21 cellular contexts compared by ENCODE assay signal in the genomic region with DNA sequence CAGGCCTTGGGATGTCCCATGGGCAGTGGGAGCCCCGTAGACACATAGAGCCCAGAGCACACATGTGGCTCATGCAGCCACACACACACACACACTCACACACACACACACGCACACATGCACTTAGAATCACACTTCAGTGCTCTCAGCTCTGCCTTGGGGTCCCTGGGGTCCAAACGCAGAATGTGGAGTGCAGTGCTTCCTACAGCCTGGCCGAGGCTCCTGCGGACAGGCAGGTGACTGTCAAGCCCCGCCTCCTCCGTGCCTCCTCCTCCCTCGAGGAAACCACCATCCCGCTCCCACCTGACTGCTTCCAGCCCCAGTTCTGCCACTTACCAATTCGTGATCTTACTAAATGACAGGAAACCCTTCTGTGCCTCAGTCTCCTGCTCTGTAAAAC. TPM values are rescaled to one million over a fixed set of nuclear protein-coding genes. Genes with fewer than 3 reads are reported as not detected.
DNase-seq lines count a peak whose midpoint lies in the region; ATAC-seq, FAIRE-seq and TF ChIP-seq lines count a peak whose summit lies in the region.
"Had no signal": no experiment of that assay in that cellular context is flagged by ENCODE, and none has a peak within 500 bp of the region (broad histone marks: within the 10 kb centered on the region; RNA-seq: fewer than 3 reads in every experiment).

No MANE protein-coding gene starts in this region.

- no peak overlapping the region for H3K4me2 ChIP-seq in HepG2 (ENCODE audit: low read depth, low read length)

- peaks cover 21% of the 10 kb centered on the region for H3K27me3 Mint-ChIP-seq in activated naive CD4-positive, alpha-beta T cell treated with anti-CD3 and anti-CD28 coated beads, Interleukin-2, amount 10 ng/mL, durations not matched to agents 7 days and 5 days

- H3K36me3 ChIP-seq in HepG2 (replicated peaks in 1 of 2; ENCODE audit: control insufficient read depth in 1 of 2, insufficient read depth in 2 of 2, low read length in 2 of 2) = no peaks in the 10 kb centered on the region
- H3K36me3 ChIP-seq in thyroid gland = no peaks in the 10 kb centered on the region
- H3K36me3 ChIP-seq: SJSA1 had no signal

- H2AFZ ChIP-seq in HepG2 (ENCODE audit: low read length) = no peak overlapping the region

- TF ChIP-seq CTCF in HepG2 (CRISPR knock-in tag; IDR thresholded peaks at IDR 0.05) (no peak), thyroid gland (IDR thresholded peaks at IDR 0.05) (no peak)

- H3K9me3 Mint-ChIP-seq in activated naive CD4-positive, alpha-beta T cell treated with anti-CD3 and anti-CD28 coated beads, Interleukin-2, amount 10 ng/mL, durations not matched to agents 7 days and 5 days = no peaks in the 10 kb centered on the region
- no peaks in the 10 kb centered on the region for H3K9me3 Mint-ChIP-seq in activated naive CD4-positive, alpha-beta T cell treated with anti-CD3 and anti-CD28 coated beads, Interleukin-2, amount 50 U/mL, for 72 hours

- peaks cover 12% of the 10 kb centered on the region for H3K4me1 Mint-ChIP-seq in activated naive CD4-positive, alpha-beta T cell treated with anti-CD3 and anti-CD28 coated beads, Interleukin-2, amount 10 ng/mL, durations not matched to agents 7 days and 5 days

- H3K27me3 ChIP-seq in HepG2 (ENCODE audit: control insufficient read depth in 1 of 2, insufficient read depth in 2 of 2, low read length in 2 of 2) = no peaks in the 10 kb centered on the region; a peak in 3 of 5 replicates
- H3K27me3 ChIP-seq in thyroid gland = no peaks in the 10 kb centered on the region
- H3K27me3 ChIP-seq: SJSA1 had no signal

- CTCF ChIA-PET in activated naive CD4-positive, alpha-beta T cell treated with anti-CD3 and anti-CD28 coated beads, Interleukin-2, amount 10 ng/mL, durations not matched to agents 7 days and 5 days (lab: Charles Lee) = no interaction called here
- CTCF ChIA-PET in HepG2 (lab: Yijun Ruan, JAX; ENCODE audit: low intra/inter-chr PET ratio, low total read pairs) = no interaction called here

- H3K4me3 Mint-ChIP-seq in activated naive CD4-positive, alpha-beta T cell treated with anti-CD3 and anti-CD28 coated beads, Interleukin-2, amount 10 ng/mL, durations not matched to agents 7 days and 5 days = no peak overlapping the region

- no peak overlapping the region for H3K9ac ChIP-seq in HepG2 (ENCODE audit: insufficient read depth, low read depth, low read length)

- TF ChIP-seq POLR2A in HepG2 (IDR thresholded peaks at IDR 0.05; ENCODE audit: insufficient read depth in 1 of 2, low read depth in 2 of 2, low read length in 2 of 2) (no peak), thyroid gland (IDR thresholded peaks at IDR 0.05) (no peak)

- peak overlapping the region; percentile 13 for H3K27ac Mint-ChIP-seq in activated naive CD4-positive, alpha-beta T cell treated with anti-CD3 and anti-CD28 coated beads, Interleukin-2, amount 10 ng/mL, durations not matched to agents 7 days and 5 days
- no peak overlapping the region for H3K27ac Mint-ChIP-seq in activated naive CD4-positive, alpha-beta T cell treated with anti-CD3 and anti-CD28 coated beads, Interleukin-2, amount 50 U/mL, for 72 hours

- TF ChIP-seq RAD21 in HepG2 (CRISPR knock-in tag; IDR thresholded peaks at IDR 0.05) = no peak

- H3K4me3 ChIP-seq in HepG2 (replicated peaks in 1 of 3; ENCODE audit: insufficient read depth in 1 of 3, low read depth in 2 of 3, low read length in 3 of 3) (no peak overlapping the region), thyroid gland (replicated peaks in 1 of 3) (no peak overlapping the region)
- H3K4me3 ChIP-seq: GM12878, SJSA1 had no signal

- H3K79me2 ChIP-seq in HepG2 (ENCODE audit: insufficient read depth, low read length) = no peaks in the 10 kb centered on the region

- no peak for TF ChIP-seq EP300 in HepG2 (IDR thresholded peaks at IDR 0.05; ENCODE audit: low read depth in 2 of 2, low read length in 2 of 2)
- TF ChIP-seq EP300 in HepG2 (CRISPR knock-in tag; IDR thresholded peaks at IDR 0.05; ENCODE audit: borderline replicate concordance) = no peak

- H3K36me3 Mint-ChIP-seq in activated naive CD4-positive, alpha-beta T cell treated with anti-CD3 and anti-CD28 coated beads, Interleukin-2, amount 10 ng/mL, durations not matched to agents 7 days and 5 days = no peaks in the 10 kb centered on the region
- no peaks in the 10 kb centered on the region for H3K36me3 Mint-ChIP-seq in activated naive CD4-positive, alpha-beta T cell treated with anti-CD3 and anti-CD28 coated beads, Interleukin-2, amount 50 U/mL, for 72 hours

- H3K9me3 ChIP-seq in HepG2 (ENCODE audit: low read length) (no peaks in the 10 kb centered on the region), thyroid gland (no peaks in the 10 kb centered on the region)
- H3K9me3 ChIP-seq: SJSA1 had no signal

- intact Hi-C loops in HepG2 (cut with micrococcal nuclease; ENCODE audit: unreplicated experiment) (no loop called here), thyroid gland (cut with DNase I) (no loop called here)

- no peak for DNase-seq in activated naive CD4-positive, alpha-beta T cell treated with anti-CD3 and anti-CD28 coated beads, Interleukin-2, amount 10 ng/mL, durations not matched to agents 7 days and 5 days
- no peak for DNase-seq in activated naive CD4-positive, alpha-beta T cell treated with anti-CD3 and anti-CD28 coated beads, Interleukin-2, amount 50 U/mL, for 72 hours (ENCODE audit: low spot score in 2 of 2)
- DNase-seq in HepG2 (ENCODE audit: low spot score) (no peak), thyroid gland (peak; percentile 38 to 53), activated gamma-delta T cell (lab: John Stamatoyannopoulos, UW) (no peak)
- DNase-seq: C1 segment of cervical spinal cord, DND-41, GDM1, KBM-7, NCI-H1092 treated with DMSO at 0.1 percent for 48 hours, NCI-H1694 treated with DMSO at 0.1 percent for 48 hours, NCI-H446 treated with DMSO at 0.1 percent for 48 hours, NCI-H748 treated with DMSO at 0.1 percent for 48 hours, PC-3 had no signal

- H3K4me1 ChIP-seq in HepG2 (ENCODE audit: insufficient read depth, low read length) (peaks cover 18% of the 10 kb centered on the region), thyroid gland (peaks cover 0 to 24% of the 10 kb centered on the region in 2 donors)
- H3K4me1 ChIP-seq: SJSA1 had no signal

- H4K20me1 ChIP-seq in HepG2 (ENCODE audit: insufficient read depth, low read length) = 0 out of 2 replicates have a peak, but pooled peaks cover 2% of the 10 kb centered on the region

- POLR2A ChIA-PET in HepG2 (lab: Yijun Ruan, JAX) = no interaction called here

- WGBS in HepG2 (ENCODE audit: low lambda C conversion rate) = 57% methylated on average over 2 of the region's 10 CpGs
- WGBS in thyroid gland, 2 donors = 27 to 39% methylated on average over 9 of the region's 10 CpGs

- H3K27ac ChIP-seq in angular gyrus (ENCODE audit: low read depth, low read length) = peak overlapping the region; percentile 32
- no peak overlapping the region for H3K27ac ChIP-seq in HepG2 (ENCODE audit: extremely low read length, insufficient read depth, low read length)
- no peak overlapping the region for H3K27ac ChIP-seq in thyroid gland
- H3K27ac ChIP-seq: SJSA1 had no signal

- no peak for FAIRE-seq in HepG2 (lab: Jason Lieb, UNC)
- FAIRE-seq: A204.1, GM12878, GM18507 had no signal

- BruUV-seq in HepG2 (replicated peaks; lab: Mats Ljungman, UMichigan) = no TSS peak

- in situ Hi-C loops in HepG2 (cut with HindIII; ENCODE audit: extremely low pct_ligation_motif_present, low pct_unique_long_range_greater_than_20kb) = no loop called here

- ATAC-seq in activated naive CD4-positive, alpha-beta T cell treated with anti-CD3 and anti-CD28 coated beads, Interleukin-2, amount 50 U/mL, for 72 hours = no peak
- ATAC-seq in HepG2 (no peak), HG02571 (IDR thresholded peaks at IDR 0.05; ENCODE audit: unreplicated experiment) (no peak), HG03469 (IDR thresholded peaks at IDR 0.05; ENCODE audit: unreplicated experiment) (no peak)
- ATAC-seq: GM12878, PC-3 had no signal

TF ChIP-seq in HepG2, 621 proteins besides CTCF, POLR2A, EP300 and RAD21:
- TF ChIP-seq ZNF629 (CRISPR knock-in tag; conservative IDR thresholded peaks at IDR 0.05) = 0 out of 2 replicates have a peak, but pooled peaks have one; percentile 13
- no peak for TF ChIP-seq ZNF530 (CRISPR knock-in tag; IDR thresholded peaks at IDR 0.05; ENCODE audit: low read depth)

RNA-seq across cellular contexts. Expression of gene PITPNM3, which starts 11.6 kb away (rescaled TPM):
- 1 to 10 TPM in 1 of 2 donors, under 1 TPM in 1; 0.87 to 1.2 TPM for total RNA-seq in activated naive CD4-positive, alpha-beta T cell treated with anti-CD3 and anti-CD28 coated beads, Interleukin-2, amount 50 U/mL, for 72 hours
- total RNA-seq in HepG2 (2016; rRNA removed; fragmentation: Illumina TruSeq; extraction: Trizol) (0.13 and 0.28 TPM in 2 replicates), thyroid gland (10 to 100 TPM in 1 of 4 donors, 1 to 10 TPM in 3; 4.0 to 10.9 (median 5.6) TPM)
- not detected in 2 replicates for total RNA-seq in HepG2 (2016; cell fraction: cytosol; rRNA removed; fragmentation: Illumina TruSeq; extraction: Trizol; ENCODE audit: low read depth)
- total RNA-seq in HepG2 (2016; cell fraction: insoluble cytoplasmic fraction; rRNA removed; fragmentation: Illumina TruSeq; extraction: Trizol) = 0.04 and 0.32 TPM in 2 replicates
- 0.03 and 0.06 TPM in 2 replicates for total RNA-seq in HepG2 (2016; cell fraction: membrane; rRNA removed; fragmentation: Illumina TruSeq; extraction: Trizol)
- 0.16 and 0.68 TPM in 2 replicates for total RNA-seq in HepG2 (2016; cell fraction: nucleus; rRNA removed; fragmentation: Illumina TruSeq; extraction: Trizol)
- 0.29 and 0.33 TPM in 2 replicates for polyA plus RNA-seq in HepG2 (2011; rRNA removed)
- 0.13 and 0.15 TPM in 2 replicates for polyA plus RNA-seq in HepG2 (2011; cell fraction: cytosol; rRNA removed)
- 1.6 and 1.9 TPM in 2 replicates for polyA plus RNA-seq in HepG2 (2011; cell fraction: nucleus; rRNA removed)
- 0.23 and 0.30 TPM in 2 replicates for polyA plus RNA-seq in HepG2 (2012)
- polyA plus RNA-seq in HepG2 (2016; cell fraction: cytosol; fragmentation: Illumina TruSeq; extraction: Trizol; ENCODE audit: low read depth) = not detected in 2 replicates
- polyA plus RNA-seq in HepG2 (2016; cell fraction: insoluble cytoplasmic fraction; fragmentation: Illumina TruSeq; extraction: Trizol; ENCODE audit: low read depth) = 0.07 and 0.20 TPM in 2 replicates
- 0.05 TPM in 1 of 2 replicates, not detected in the other for polyA plus RNA-seq in HepG2 (2016; cell fraction: membrane; fragmentation: Illumina TruSeq; extraction: Trizol; ENCODE audit: low read depth)
- polyA plus RNA-seq in HepG2 (2016; cell fraction: nucleus; fragmentation: Illumina TruSeq; extraction: Trizol; ENCODE audit: insufficient read depth, low read depth) = 1.0 and 1.3 TPM in 2 replicates
- polyA minus RNA-seq in HepG2 (2011; rRNA and poly(A)+ RNA removed; ENCODE audit: low replicate concordance) = 0.44 and 30.1 TPM in 2 replicates
- polyA minus RNA-seq in HepG2 (2011; cell fraction: cytosol; rRNA and poly(A)+ RNA removed) = 0.30 and 0.44 TPM in 2 replicates
- polyA minus RNA-seq in HepG2 (2011; cell fraction: nucleus; rRNA and poly(A)+ RNA removed) = 0.50 and 0.52 TPM in 2 replicates

Comparison
In these comparisons a context has a peak if more than half of its experiments do, and no peak if none do; other contexts are left out.
1. DNase-seq: peak in thyroid gland (2 of 2); none in activated naive CD4-positive, alpha-beta T cell treated with anti-CD3 and anti-CD28 coated beads, Interleukin-2, amount 10 ng/mL, durations not matched to agents 7 days and 5 days (single experiment), activated naive CD4-positive, alpha-beta T cell treated with anti-CD3 and anti-CD28 coated beads, Interleukin-2, amount 50 U/mL, for 72 hours (0 of 2), HepG2 (single experiment) and activated gamma-delta T cell (single experiment).